8 cellular contexts compared by ENCODE assay signal in genomic region chr12:96194901-96195844, GRCh38.
DNase-seq lines count a peak whose midpoint lies in the region; FAIRE-seq and TF ChIP-seq lines count a peak whose summit lies in the region.

No MANE protein-coding gene starts in this region.

- FAIRE-seq in H54 (lab: Jason Lieb, UNC), result peak; percentile 6

- CTCF ChIA-PET in GM10248 (lab: Yijun Ruan, JAX), result interaction anchor here (0.6 to 2.3 kb wide), 5 partner anchors 16 to 322 kb away, joined by 3 to 6 read pairs (median 4); no protein-coding TSS in a partner anchor

- TF ChIP-seq POLR2A in H54 (IDR thresholded peaks at IDR 0.05; ENCODE audit: low read depth, low read length), result no peak

- DNase-seq in GM10248 (ENCODE audit: extremely low spot score), result peak; percentile 78
- peak; percentile 68 for DNase-seq in H54 (ENCODE audit: insufficient read length, low spot score)
- peak; percentile 89 to 93 for DNase-seq in Kasumi-1 (lab: John Stamatoyannopoulos, UW)
- peak; percentile 14 to 51 (median 39) for DNase-seq in activated CD4-positive, CD25-positive, alpha-beta regulatory T cell (lab: John Stamatoyannopoulos, UW)
- peak; percentile 75 for DNase-seq in cerebellar cortex (ENCODE audit: low spot score)
- peak; percentile 88 for DNase-seq in kidney tubule cell (ENCODE audit: low spot score)
- DNase-seq in stimulated activated CD4-positive, alpha-beta T cell treated with anti-CD3 and anti-CD28 coated beads, Interleukin-2, amount 100 ng/mL, for 24 hours, result peak; percentile 69 to 78
- no peak for DNase-seq in NCI-H1436 (lab: John Stamatoyannopoulos, UW)

- POLR2A ChIA-PET in GM10248 (lab: Yijun Ruan, JAX), result no interaction called here

- no peak for TF ChIP-seq CTCF in GM10248 (IDR thresholded peaks at IDR 0.05; ENCODE audit: control extremely low read depth, extremely low read depth, low read depth, missing control alignments)
